In the genomic region with DNA sequence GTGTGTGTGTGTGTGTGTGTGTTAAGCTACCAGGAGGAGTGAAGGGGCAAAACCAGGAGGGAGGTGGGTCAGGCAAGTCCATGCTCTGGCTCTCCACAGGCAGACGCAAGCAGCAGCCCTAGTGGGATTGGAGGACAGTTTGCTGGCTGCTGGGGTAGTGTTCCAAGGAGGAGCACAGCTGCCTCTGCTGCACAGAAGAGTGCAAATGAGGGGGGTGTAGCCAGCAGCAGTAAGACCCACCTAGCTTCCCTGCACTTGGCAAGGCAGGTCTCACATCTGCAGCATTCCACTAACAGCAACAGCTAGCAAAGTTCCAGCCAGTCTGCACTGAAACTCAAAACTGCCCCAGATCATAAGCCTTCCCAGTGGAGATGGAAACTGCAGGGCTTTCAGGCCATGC, we compare ENCODE assay signal across 25 cellular contexts.
"Had no signal": no experiment of that assay in that cellular context is flagged by ENCODE, and none has a peak within 500 bp of the region (broad histone marks: within the 10 kb centered on the region; RNA-seq: fewer than 3 reads in every experiment).

No MANE protein-coding gene starts in this region.

- H3K4me1 Mint-ChIP-seq: endodermal cell, mesothelial cell of epicardium, nephron progenitor cell had no signal

- H3K36me3 ChIP-seq: gastrocnemius medialis, ovary, sigmoid colon, transverse colon had no signal

- ATAC-seq: esophagus mucosa; gastrocnemius medialis; mucosa of descending colon; stimulated activated naive B cell treated with anti-CD40 and anti-IgM and Interleukin-4, amounts not matched to agents 10 μg/mL and 1 μg/mL and 100 μg/mL, for 72 hours; stimulated activated naive CD8-positive, alpha-beta T cell treated with anti-CD3 and anti-CD28 coated beads, Interleukin-15, amount 100 ng/mL, for 72 hours had no signal

- H3K9me3 ChIP-seq: gastrocnemius medialis, suprapubic skin had no signal

- H3K4me3 ChIP-seq: dorsolateral prefrontal cortex, gastrocnemius medialis, left lung, mucosa of descending colon, ovary, sigmoid colon, suprapubic skin, transverse colon had no signal

- H3K27me3 Mint-ChIP-seq: naive B cell; progenitor cell of endocrine pancreas; stimulated activated naive B cell treated with anti-CD40 and anti-IgM and Interleukin-4, amounts not matched to agents 10 μg/mL and 1 μg/mL and 100 μg/mL, for 72 hours; stimulated activated naive CD8-positive, alpha-beta T cell treated with anti-CD3 and anti-CD28 coated beads, Interleukin-15, amount 100 ng/mL, for 72 hours had no signal

- H3K27ac Mint-ChIP-seq: endodermal cell; mesothelial cell of epicardium; progenitor cell of endocrine pancreas; stimulated activated naive B cell treated with anti-CD40 and anti-IgM and Interleukin-4, amounts not matched to agents 10 μg/mL and 1 μg/mL and 100 μg/mL, for 72 hours; stimulated activated naive CD8-positive, alpha-beta T cell treated with anti-CD3 and anti-CD28 coated beads, Interleukin-15, amount 100 ng/mL, for 72 hours had no signal

- H3K4me1 ChIP-seq: gastrocnemius medialis, left lung, sigmoid colon, suprapubic skin, transverse colon had no signal

- H3K27me3 ChIP-seq: dorsolateral prefrontal cortex, gastrocnemius medialis, left lung, ovary, sigmoid colon, suprapubic skin, transverse colon had no signal

- H3K4me3 Mint-ChIP-seq: endodermal cell; mesothelial cell of epicardium; nephron progenitor cell; stimulated activated naive B cell treated with anti-CD40 and anti-IgM and Interleukin-4, amounts not matched to agents 10 μg/mL and 1 μg/mL and 100 μg/mL, for 72 hours; stimulated activated naive CD8-positive, alpha-beta T cell treated with anti-CD3 and anti-CD28 coated beads, Interleukin-15, amount 100 ng/mL, for 72 hours had no signal

- H3K27ac ChIP-seq: dorsolateral prefrontal cortex, epithelial cell of prostate, gastrocnemius medialis, left lung, ovary, sigmoid colon, suprapubic skin, transverse colon had no signal

- DNase-seq: central memory CD4-positive, alpha-beta T cell; dorsolateral prefrontal cortex; effector CD4-positive, alpha-beta T cell; endodermal cell; foreskin fibroblast; gastrocnemius medialis; head of caudate nucleus; left cardiac atrium; left lung; mesenchymal stem cell; mucosa of descending colon; naive B cell; nephron progenitor cell; occipital lobe; ovary; sigmoid colon; stimulated activated CD4-positive, alpha-beta T cell treated with anti-CD3 and anti-CD28 coated beads, Interleukin-4, amount 100 ng/mL, for 4 hours; stimulated activated naive B cell treated with anti-CD40 and anti-IgM and Interleukin-4, amounts not matched to agents 10 μg/mL and 1 μg/mL and 100 μg/mL, for 72 hours; stimulated activated naive CD8-positive, alpha-beta T cell treated with anti-CD3 and anti-CD28 coated beads, Interleukin-15, amount 100 ng/mL, for 72 hours; transverse colon had no signal
